Comparison of ENCODE assay signal across 9 cellular contexts in genomic region chr3:133805384-133805701, GRCh38. TPM values are rescaled to one million over a fixed set of nuclear protein-coding genes. Genes with fewer than 3 reads are reported as not detected.
A peak's percentile ranks its signal among the peaks of the same experiment; 100 is the strongest.
DNase-seq lines count a peak whose midpoint lies in the region; ATAC-seq, FAIRE-seq and TF ChIP-seq lines count a peak whose summit lies in the region.
"Had no signal": no experiment of that assay in that cellular context is flagged by ENCODE, and none has a peak within 500 bp of the region (broad histone marks: within the 10 kb centered on the region; RNA-seq: fewer than 3 reads in every experiment).

No MANE protein-coding gene starts in this region.

- no peaks in the 10 kb centered on the region for H3F3A ChIP-seq in MM.1S (ENCODE audit: insufficient read depth, low read length)

- H3K9me2 ChIP-seq in MM.1S (replicated peaks; ENCODE audit: insufficient read depth, low read length) = no peaks in the 10 kb centered on the region

- TF ChIP-seq RAD21 in H1 (IDR thresholded peaks at IDR 0.05 in 1 of 2, conservative IDR thresholded peaks at IDR 0.05 in 1 of 2; ENCODE audit: low read depth in 2 of 2, low read length in 2 of 2) = no peak

- FAIRE-seq in H1 (lab: Jason Lieb, UNC) = no peak
- FAIRE-seq in frontal cortex (lab: Jason Lieb, UNC) = no peak
- FAIRE-seq: endometrium had no signal

- no peak overlapping the region for H3K23ac ChIP-seq in H1 (ENCODE audit: insufficient read length)

- no peak overlapping the region for H3K18ac ChIP-seq in H1 (ENCODE audit: extremely low read depth, low read length)

- H3K79me1 ChIP-seq in H1 (ENCODE audit: low read depth, low read length) = no peaks in the 10 kb centered on the region

- no peak for ATAC-seq in body of pancreas

- peak overlapping the region; percentile 97 for H2AFZ ChIP-seq in MM.1S (ENCODE audit: low read length)
- H2AFZ ChIP-seq in H1 (ENCODE audit: low read length) = peak overlapping the region; percentile 100
- peak overlapping the region; percentile 83 for H2AFZ ChIP-seq in neuron (ENCODE audit: low read depth, low read length)

- TF ChIP-seq EP300 in H1 (IDR thresholded peaks at IDR 0.05; ENCODE audit: borderline replicate concordance in 1 of 2, low read depth in 2 of 2, low read length in 2 of 2) = no peak

- H4K5ac ChIP-seq in H1 (ENCODE audit: insufficient read length, low read depth, low read length) = no peak overlapping the region

- peak overlapping the region; percentile 79 for H3K27ac ChIP-seq in C4-2B
- no peak overlapping the region for H3K27ac ChIP-seq in MM.1S (ENCODE audit: low read length)
- H3K27ac ChIP-seq in H1 (ENCODE audit: low read depth, low read length) = no peak overlapping the region
- peak overlapping the region in 2 of 4 donors; percentile 89 to 91 for H3K27ac ChIP-seq in body of pancreas

- no peaks in the 10 kb centered on the region for H4K20me1 ChIP-seq in MM.1S (ENCODE audit: insufficient read depth, low read length)
- no peaks in the 10 kb centered on the region for H4K20me1 ChIP-seq in H1 (replicated peaks in 1 of 2; ENCODE audit: control insufficient read depth in 1 of 2, insufficient read depth in 2 of 2, low read length in 2 of 2)

- peaks cover 10% of the 10 kb centered on the region for H3K36me3 ChIP-seq in MM.1S (replicated peaks; ENCODE audit: insufficient read depth, low read length)
- peaks cover 2 to 23% (median 11%) of the 10 kb centered on the region in 4 experiments; a peak in 5 of 8 replicates for H3K36me3 ChIP-seq in H1 (ENCODE audit: control insufficient read depth in 2 of 4, insufficient read depth in 4 of 4, low read length in 3 of 4)
- peaks cover 18% of the 10 kb centered on the region for H3K36me3 ChIP-seq in neuron (ENCODE audit: insufficient read depth, low read length)
- H3K36me3 ChIP-seq in body of pancreas (replicated peaks in 1 of 2; ENCODE audit: insufficient read depth in 1 of 2, low read depth in 2 of 2) = peaks cover 0 to 7% of the 10 kb centered on the region in 2 donors

- no peak overlapping the region for H2BK12ac ChIP-seq in H1 (ENCODE audit: low read depth, low read length)

- no peak overlapping the region for H4K8ac ChIP-seq in H1 (ENCODE audit: extremely low read depth, insufficient read depth, low read length)

- WGBS in H1 (ENCODE audit: extremely low coverage in 1 of 2, insufficient coverage in 1 of 2, insufficient read length in 1 of 2, insufficient replicate concordance in 2 of 2, low coverage in 1 of 2, low lambda C conversion rate in 2 of 2, missing lambda C conversion rate in 1 of 2), 2 experiments = 21% methylated on average over 15 of the region's 15 CpGs; no CpG with 5 or more reads in 1 of the 2 experiments
- 10 to 13% methylated on average over 15 of the region's 15 CpGs for WGBS in body of pancreas, 2 donors

- peak overlapping the region; percentile 82 for H3K4me3 ChIP-seq in MM.1S (ENCODE audit: low read length)
- H3K4me3 ChIP-seq in H1 (ENCODE audit: extremely low read depth in 1 of 4, insufficient read depth in 2 of 4, low read depth in 3 of 4, low read length in 4 of 4) = peak overlapping the region; percentile 83 to 96 (median 92)
- peak overlapping the region; percentile 72 for H3K4me3 ChIP-seq in neuron (ENCODE audit: low read length)
- H3K4me3 ChIP-seq in body of pancreas = peak overlapping the region in 1 of 2 donors; percentile 92

- CTCF ChIA-PET in H1 (lab: Charles Lee; ENCODE audit: partially characterized antibody) = no interaction called here

- H2BK15ac ChIP-seq in H1 (ENCODE audit: low read length) = no peak overlapping the region

- TF ChIP-seq POLR2A in H1 (IDR thresholded peaks at IDR 0.05; ENCODE audit: control extremely low read depth in 1 of 2, low read depth in 2 of 2, low read length in 2 of 2) (no peak), body of pancreas (IDR thresholded peaks at IDR 0.05) (no peak)

- POLR2A ChIA-PET in H1 (lab: Charles Lee; ENCODE audit: partially characterized antibody) = no interaction called here

- H3K4me1 ChIP-seq in MM.1S (ENCODE audit: low read length) (peaks cover 15% of the 10 kb centered on the region), H1 (replicated peaks in 1 of 4; ENCODE audit: control insufficient read depth in 3 of 4, insufficient read depth in 4 of 4, low read length in 3 of 4) (peaks cover 0 to 5% (median 1%) of the 10 kb centered on the region in 4 experiments; a peak in 3 of 7 replicates), neuron (ENCODE audit: insufficient read depth, low read length) (peaks cover 5% of the 10 kb centered on the region), body of pancreas (peaks cover 23% of the 10 kb centered on the region)

- H3K79me2 ChIP-seq in MM.1S (ENCODE audit: low read length) (peaks cover 41% of the 10 kb centered on the region), H1 (ENCODE audit: control insufficient read depth in 1 of 2, insufficient read depth in 2 of 2, low read length in 2 of 2) (peaks cover 0 to 14% of the 10 kb centered on the region in 2 experiments; a peak in 2 of 4 replicates)

- no peak overlapping the region for H3K4ac ChIP-seq in H1 (replicated peaks; ENCODE audit: insufficient read length, low read depth, low read length)

- H3K27me3 ChIP-seq in MM.1S (replicated peaks; ENCODE audit: insufficient read depth, low read length) (no peaks in the 10 kb centered on the region), H1 (replicated peaks in 1 of 4; ENCODE audit: control insufficient read depth in 3 of 4, extremely low read depth in 1 of 4, insufficient read depth in 3 of 4, low read length in 3 of 4) (no peaks in the 10 kb centered on the region), neuron (ENCODE audit: insufficient read depth, low read length) (peaks cover 2% of the 10 kb centered on the region), body of pancreas (no peaks in the 10 kb centered on the region)

- no peak for TF ChIP-seq CTCF in C4-2B (conservative IDR thresholded peaks at IDR 0.05)
- TF ChIP-seq CTCF in MM.1S (IDR thresholded peaks at IDR 0.05; ENCODE audit: low read length) = no peak
- TF ChIP-seq CTCF in H1 (IDR thresholded peaks at IDR 0.05; ENCODE audit: control extremely low read depth in 1 of 3, insufficient read depth in 1 of 3, low read depth in 1 of 3, low read length in 3 of 3) = no peak
- peak in 3 of 7 experiments; percentile 5 to 17 (median 17) for TF ChIP-seq CTCF in body of pancreas (IDR thresholded peaks at IDR 0.05)

- no peak overlapping the region for H2BK20ac ChIP-seq in H1 (ENCODE audit: low read length)

- H3K9me3 ChIP-seq in MM.1S (replicated peaks; ENCODE audit: insufficient read depth, low read length) = no peaks in the 10 kb centered on the region
- no peaks in the 10 kb centered on the region for H3K9me3 ChIP-seq in H1 (ENCODE audit: insufficient read depth in 2 of 2, low read depth in 1 of 2, low read length in 1 of 2)
- H3K9me3 ChIP-seq in neuron (ENCODE audit: low read length) = no peaks in the 10 kb centered on the region
- H3K9me3 ChIP-seq in body of pancreas = no peaks in the 10 kb centered on the region

- peak overlapping the region; percentile 89 for H3K4me2 ChIP-seq in MM.1S (ENCODE audit: low read depth, low read length)
- peak overlapping the region; percentile 72 to 80 for H3K4me2 ChIP-seq in H1 (ENCODE audit: insufficient read depth in 1 of 2, low read depth in 2 of 2, low read length in 2 of 2)

- no peak overlapping the region for H2BK120ac ChIP-seq in H1 (replicated peaks; ENCODE audit: low read depth, low read length)

- no peak overlapping the region for H2BK5ac ChIP-seq in H1 (ENCODE audit: low read depth, low read length)

- H2AK5ac ChIP-seq in H1 (ENCODE audit: low read depth, low read length) = no peak overlapping the region

- DNase-seq in MM.1S (no peak), H1 (ENCODE audit: low read depth in 1 of 2, low spot score in 2 of 2) (no peak), iPS-NIHi7 (ENCODE audit: extremely low spot score) (no peak), dermis blood vessel endothelial cell (no peak), body of pancreas (no peak), frontal cortex (ENCODE audit: low spot score in 2 of 2) (no peak)

- intact Hi-C loops in body of pancreas (cut with DNase I) = loop anchor here (10.0 kb wide), 1 partner anchor 141 kb away; the partner anchor contains the start of gene TOPBP1

- H4K91ac ChIP-seq in H1 (replicated peaks; ENCODE audit: insufficient read length, low read length) = no peak overlapping the region

- H3K9ac ChIP-seq in MM.1S (ENCODE audit: low read length) (no peak overlapping the region; the same call in 1 of the 2 replicates), H1 (replicated peaks in 1 of 4; ENCODE audit: extremely low read depth in 1 of 4, low read depth in 3 of 4, low read length in 3 of 4) (peak overlapping the region in 1 of 4 experiments; percentile 61; a peak in 1 of 7 replicates)

- H3K23me2 ChIP-seq in H1 (ENCODE audit: low read depth, low read length) = no peaks in the 10 kb centered on the region; the same call in 1 of the 2 replicates

- H3K56ac ChIP-seq in H1 (replicated peaks; ENCODE audit: insufficient read length, low read depth, low read length) = no peak overlapping the region

- H3K14ac ChIP-seq in H1 (ENCODE audit: insufficient read length) = no peak overlapping the region

TF ChIP-seq in H1, 55 proteins besides CTCF, POLR2A, EP300 and RAD21 (continues in another document):
- peak; percentile 24 for TF ChIP-seq KDM4A (IDR thresholded peaks at IDR 0.05; ENCODE audit: low read depth, low read length, severe bottlenecking)

RNA-seq across cellular contexts. Expression of gene SRPRB, which starts 0.3 kb away (rescaled TPM):
- 43.4 and 49.8 TPM in 2 replicates for total RNA-seq in H1 (2021; fragmentation: NEBNext Ultra II Directional; extraction: Animal tissue kit (Norgen Biotek cat#: 25700))
- polyA plus RNA-seq in H1 (2011; rRNA removed) = 15.9 and 24.9 TPM in 2 replicates
- 24.1 TPM for polyA plus RNA-seq in H1 (2011; cell fraction: cytosol; rRNA removed)
- 41.3 TPM for polyA plus RNA-seq in H1 (2011; cell fraction: nucleus; rRNA removed)
- polyA plus RNA-seq in H1 (2012, experiment 1 of 2) = 29.4 to 35.9 TPM (median 33.9 TPM) in 4 replicates
- polyA plus RNA-seq in H1 (2012, experiment 2 of 2) = 9.6 TPM
- 25.4 TPM for polyA plus RNA-seq in H1 (2013, experiment 1 of 2)
- 33.9 TPM for polyA plus RNA-seq in H1 (2013, experiment 2 of 2)
- 49.7 and 61.6 TPM in 2 replicates for polyA minus RNA-seq in H1 (2011; rRNA and poly(A)+ RNA removed)
- 56.1 TPM for polyA minus RNA-seq in H1 (2011; cell fraction: cytosol; rRNA and poly(A)+ RNA removed)
- 28.8 TPM for polyA minus RNA-seq in H1 (2011; cell fraction: nucleus; rRNA and poly(A)+ RNA removed)
- total RNA-seq in dermis blood vessel endothelial cell = 46.3 and 76.6 TPM in 2 replicates
- 10 to 100 TPM; 28.3 to 39.4 TPM for total RNA-seq in body of pancreas
- total RNA-seq in frontal cortex = 42.8 TPM

RNA-seq across cellular contexts. Expression of gene TF, which starts 59.1 kb away (rescaled TPM):
- total RNA-seq in H1 (2021; fragmentation: NEBNext Ultra II Directional; extraction: Animal tissue kit (Norgen Biotek cat#: 25700)) = 0.06 and 0.26 TPM in 2 replicates
- polyA plus RNA-seq in H1 (2011; rRNA removed) = 0.02 and 0.19 TPM in 2 replicates
- polyA plus RNA-seq in H1 (2011; cell fraction: cytosol; rRNA removed) = 1.6 TPM
- 0.31 TPM for polyA plus RNA-seq in H1 (2011; cell fraction: nucleus; rRNA removed)
- polyA plus RNA-seq in H1 (2012, experiment 1 of 2) = 0.04 to 0.97 TPM (median 0.13 TPM) in 4 replicates
- 0.34 TPM for polyA plus RNA-seq in H1 (2012, experiment 2 of 2)
- polyA plus RNA-seq in H1 (2013, experiment 1 of 2) = 0.08 TPM
- 0.07 TPM for polyA plus RNA-seq in H1 (2013, experiment 2 of 2)
- polyA minus RNA-seq in H1 (2011; rRNA and poly(A)+ RNA removed) = under 0.01 and 0.02 TPM in 2 replicates
- not detected for polyA minus RNA-seq in H1 (2011; cell fraction: cytosol; rRNA and poly(A)+ RNA removed)
- polyA minus RNA-seq in H1 (2011; cell fraction: nucleus; rRNA and poly(A)+ RNA removed) = not detected
- total RNA-seq in dermis blood vessel endothelial cell (under 0.01 and 0.85 TPM in 2 replicates), body of pancreas (1 to 10 TPM in 1 of 2 donors, under 1 TPM in 1; 0.26 to 7.9 TPM), frontal cortex (4.1 TPM)
